8 cellular contexts compared by ENCODE assay signal in genomic region chr10:79239275-79239779, GRCh38.
DNase-seq lines count a peak whose midpoint lies in the region; ATAC-seq, FAIRE-seq and TF ChIP-seq lines count a peak whose summit lies in the region.
"Had no signal": no experiment of that assay in that cellular context is flagged by ENCODE, and none has a peak within 500 bp of the region (broad histone marks: within the 10 kb centered on the region; RNA-seq: fewer than 3 reads in every experiment).

No MANE protein-coding gene starts in this region.

- no peak overlapping the region for H3K4me2 ChIP-seq in GM12878 (ENCODE audit: control insufficient read depth, insufficient read depth)
- H3K4me2 ChIP-seq in keratinocyte (ENCODE audit: control insufficient read depth, extremely low read depth, insufficient read depth, low read depth, low read length), result no peak overlapping the region

- H3K9me3 ChIP-seq in HUES64 (ENCODE audit: insufficient read depth, low read depth, low read length) (no peaks in the 10 kb centered on the region), GM12878 (replicated peaks; ENCODE audit: control insufficient read depth, insufficient read depth, low read length) (no peaks in the 10 kb centered on the region), keratinocyte (ENCODE audit: control insufficient read depth, low read depth, low read length) (no peaks in the 10 kb centered on the region), stomach (no peaks in the 10 kb centered on the region)

- H2AFZ ChIP-seq in GM12878 (ENCODE audit: control insufficient read depth, low read depth, low read length), result no peak overlapping the region
- H2AFZ ChIP-seq in keratinocyte (ENCODE audit: control insufficient read depth, low read length), result no peak overlapping the region

- TF ChIP-seq POLR2A in GM12878 (IDR thresholded peaks at IDR 0.05; ENCODE audit: low read depth, low read length) (no peak), stomach (IDR thresholded peaks at IDR 0.05) (no peak)

- peaks cover 24% of the 10 kb centered on the region for H3K79me2 ChIP-seq in GM12878 (ENCODE audit: control insufficient read depth, insufficient read depth, low read length)
- no peaks in the 10 kb centered on the region for H3K79me2 ChIP-seq in keratinocyte (ENCODE audit: control insufficient read depth, insufficient read depth, low read length)

- dilution Hi-C loops in keratinocyte (cut with MboI; ENCODE audit: extremely low pct_ligation_motif_present, low sequenced_read_pairs), result no loop called here

- POLR2A ChIA-PET in GM12878 (lab: Charles Lee), result interaction anchor here (1.4 kb wide), 1 partner anchor 10 kb away, joined by 4 read pairs; no protein-coding TSS in a partner anchor

- in situ Hi-C loops in GM12878 (cut with MboI), result no loop called here

- WGBS in HUES64, result 19% methylated on average over 10 of the region's 10 CpGs
- 36% methylated on average over 10 of the region's 10 CpGs for WGBS in GM12878 (ENCODE audit: insufficient coverage, insufficient replicate concordance, low lambda C conversion rate, missing lambda C conversion rate)
- WGBS in stomach, 5 donors, result 70 to 76% (median 74%) methylated on average over 8 to 10 of the region's 10 CpGs

- no peaks in the 10 kb centered on the region for H3K27me3 Mint-ChIP-seq in Calu3 (ENCODE audit: unreplicated experiment)

- TF ChIP-seq EP300 in GM12878 (IDR thresholded peaks at IDR 0.05; ENCODE audit: borderline replicate concordance in 1 of 2, control insufficient read depth in 1 of 2, low read depth in 2 of 2, low read length in 2 of 2) (no peak), stomach (IDR thresholded peaks at IDR 0.05) (no peak)

- H3K36me3 ChIP-seq in HUES64 (ENCODE audit: insufficient read depth, low read length) (no peaks in the 10 kb centered on the region; the same call in 1 of the 2 replicates), GM12878 (ENCODE audit: control insufficient read depth in 2 of 2, insufficient read depth in 2 of 2, low read length in 1 of 2) (no peaks in the 10 kb centered on the region), keratinocyte (ENCODE audit: control insufficient read depth in 2 of 2, extremely low read depth in 1 of 2, insufficient read depth in 2 of 2, low read length in 2 of 2) (no peaks in the 10 kb centered on the region), stomach (peaks cover 0 to 35% (median 18%) of the 10 kb centered on the region in 4 donors)
- H3K36me3 ChIP-seq: brain microvascular endothelial cell had no signal

- peaks cover 29% of the 10 kb centered on the region for H3K4me1 Mint-ChIP-seq in Calu3 (ENCODE audit: low read depth, unreplicated experiment)

- intact Hi-C loops in GM12878 (cut with micrococcal nuclease; ENCODE audit: unreplicated experiment), result no loop called here
- intact Hi-C loops in stomach (cut with DNase I; ENCODE audit: low total_unique reads), result no loop called here
- intact Hi-C loops in Calu3 (cut with micrococcal nuclease; ENCODE audit: unreplicated experiment), result no loop called here

- TF ChIP-seq CTCF in GM12878 (IDR thresholded peaks at IDR 0.05 in 2 of 3, conservative IDR thresholded peaks at IDR 0.05 in 1 of 3; ENCODE audit: control insufficient read depth in 2 of 3, extremely low read depth in 1 of 3, insufficient read depth in 1 of 3, low read depth in 3 of 3, low read length in 3 of 3) (no peak), keratinocyte (optimal IDR thresholded peaks at IDR 0.05 in 1 of 3, IDR thresholded peaks at IDR 0.05 in 1 of 3, conservative IDR thresholded peaks at IDR 0.05 in 1 of 3; ENCODE audit: extremely low read depth in 1 of 3, insufficient read depth in 2 of 3, low read length in 3 of 3) (no peak), stomach (IDR thresholded peaks at IDR 0.05) (no peak), Calu3 (IDR thresholded peaks at IDR 0.05; ENCODE audit: unreplicated experiment) (no peak)

- SMC1A ChIA-PET in GM12878 (lab: Charles Lee; ENCODE audit: uncharacterized antibody, unreplicated experiment), result interaction anchor here (1.9 kb wide), 1 partner anchor 36 kb away, joined by 4 read pairs; no protein-coding TSS in a partner anchor

- no peaks in the 10 kb centered on the region for H3K9me1 ChIP-seq in keratinocyte (ENCODE audit: control insufficient read depth, extremely low read depth, insufficient read depth, low read length)

- FAIRE-seq in GM12878 (lab: Jason Lieb, UNC) (no peak), keratinocyte (lab: Jason Lieb, UNC) (no peak)

- H3K9me3 Mint-ChIP-seq in Calu3 (ENCODE audit: low read depth, unreplicated experiment), result no peaks in the 10 kb centered on the region

- BruUV-seq in GM12878 (replicated peaks; lab: Mats Ljungman, UMichigan), result no TSS peak
- BruUV-seq in Calu3 (replicated peaks; lab: Mats Ljungman, UMichigan), result no TSS peak

- RAD21 ChIA-PET in GM12878 (lab: Charles Lee; ENCODE audit: unreplicated experiment), result interaction anchor here (0.8 to 1.0 kb wide), 3 partner anchors 47 to 135 kb away, joined by 3 read pairs; no protein-coding TSS in a partner anchor

- H3K4me1 ChIP-seq in HUES64 (ENCODE audit: insufficient read depth, low read length), result peaks cover 57% of the 10 kb centered on the region
- H3K4me1 ChIP-seq in GM12878 (ENCODE audit: control insufficient read depth, insufficient read depth, low read length), result peaks cover 12% of the 10 kb centered on the region
- peaks cover 39% of the 10 kb centered on the region for H3K4me1 ChIP-seq in keratinocyte (ENCODE audit: control insufficient read depth, extremely low read depth, insufficient read depth, low read length)
- peaks cover 42 to 96% (median 73%) of the 10 kb centered on the region in 4 donors for H3K4me1 ChIP-seq in stomach

- no peaks in the 10 kb centered on the region for H3K36me3 Mint-ChIP-seq in Calu3 (ENCODE audit: insufficient read depth, unreplicated experiment)

- H3K9ac ChIP-seq in HUES64 (ENCODE audit: low read depth, low read length), result no peak overlapping the region; the same call in 1 of the 2 replicates
- H3K9ac ChIP-seq in GM12878 (ENCODE audit: control insufficient read depth, insufficient read depth, low read length), result no peak overlapping the region
- no peak overlapping the region for H3K9ac ChIP-seq in keratinocyte (ENCODE audit: control insufficient read depth, extremely low read depth, insufficient read depth, low read length)

- DNase-seq in GM12878 (ENCODE audit: low read depth, low spot score) (no peak), keratinocyte (ENCODE audit: low read depth, low spot score) (no peak), stomach (no peak), NCI-H1417 (lab: John Stamatoyannopoulos, UW) (no peak), Calu3 (no peak)
- DNase-seq: brain microvascular endothelial cell had no signal

- ATAC-seq in GM12878, result no peak
- ATAC-seq in HG02623 (IDR thresholded peaks at IDR 0.05; ENCODE audit: unreplicated experiment), result no peak

- peak overlapping the region; percentile 61; the same call in 1 of the 2 replicates for H3K27ac ChIP-seq in HUES64 (ENCODE audit: low read depth, low read length)
- no peak overlapping the region for H3K27ac ChIP-seq in GM12878 (ENCODE audit: control insufficient read depth, insufficient read depth)
- H3K27ac ChIP-seq in keratinocyte (ENCODE audit: control insufficient read depth, insufficient read depth, low read length), result peak overlapping the region; percentile 62
- peak overlapping the region in 4 of 5 donors; percentile 18 to 68 (median 61) for H3K27ac ChIP-seq in stomach
- H3K27ac ChIP-seq: brain microvascular endothelial cell had no signal

- CTCF ChIA-PET in GM12878 (lab: Yijun Ruan, JAX) (interaction anchor here (1.1 to 1.6 kb wide), 2 partner anchors 11 to 55 kb away, joined by 4 to 5 read pairs; no protein-coding TSS in a partner anchor), Calu3 (lab: Charles Lee) (interaction anchor here (0.6 kb wide), 1 partner anchor 40 kb away, joined by 4 read pairs; no protein-coding TSS in a partner anchor)

- H3K27ac Mint-ChIP-seq in Calu3 (ENCODE audit: unreplicated experiment), result no peak overlapping the region

- H3K4me3 ChIP-seq in HUES64 (ENCODE audit: low read length), result peak overlapping the region; percentile 5; the same call in 1 of the 2 replicates
- no peak overlapping the region for H3K4me3 ChIP-seq in GM12878
- H3K4me3 ChIP-seq in keratinocyte (ENCODE audit: control insufficient read depth in 2 of 3, extremely low read depth in 1 of 3, insufficient read depth in 2 of 3, low read depth in 1 of 3, low read length in 3 of 3), result no peak overlapping the region
- no peak overlapping the region for H3K4me3 ChIP-seq in stomach

- peaks cover 70% of the 10 kb centered on the region for H3K27me3 ChIP-seq in HUES64 (ENCODE audit: insufficient read depth, low read length)
- no peaks in the 10 kb centered on the region; a peak in 1 of 4 replicates for H3K27me3 ChIP-seq in GM12878 (replicated peaks in 1 of 2; ENCODE audit: control insufficient read depth in 2 of 2, insufficient read depth in 2 of 2, low read length in 1 of 2)
- H3K27me3 ChIP-seq in keratinocyte (ENCODE audit: control insufficient read depth, extremely low read depth, insufficient read depth, low read length), result no peaks in the 10 kb centered on the region
- no peaks in the 10 kb centered on the region for H3K27me3 ChIP-seq in stomach
- H3K27me3 ChIP-seq: brain microvascular endothelial cell had no signal

- no peaks in the 10 kb centered on the region for H4K20me1 ChIP-seq in GM12878 (ENCODE audit: control insufficient read depth, insufficient read depth)
- no peaks in the 10 kb centered on the region for H4K20me1 ChIP-seq in keratinocyte (ENCODE audit: control insufficient read depth, extremely low read depth, insufficient read depth, low read length)

- no peak for TF ChIP-seq RAD21 in GM12878 (IDR thresholded peaks at IDR 0.05; ENCODE audit: insufficient read depth, low read depth, low read length)

- no peak overlapping the region for H3K4me3 Mint-ChIP-seq in Calu3 (ENCODE audit: low read depth, unreplicated experiment)

TF ChIP-seq in GM12878, 131 proteins besides CTCF, POLR2A, EP300 and RAD21:
- 0 out of 2 replicates have a peak, but pooled peaks have one; percentile 7 for TF ChIP-seq PKNOX1 (IDR thresholded peaks at IDR 0.05)
- no peak for TF ChIP-seq NR2C2 (IDR thresholded peaks at IDR 0.05; ENCODE audit: borderline replicate concordance, control insufficient read depth, insufficient read length, low read depth)
TF ChIP-seq in GM12878: peak in this region for 1.
